Comparison of ENCODE assay signal across 9 cellular contexts in the genomic region with DNA sequence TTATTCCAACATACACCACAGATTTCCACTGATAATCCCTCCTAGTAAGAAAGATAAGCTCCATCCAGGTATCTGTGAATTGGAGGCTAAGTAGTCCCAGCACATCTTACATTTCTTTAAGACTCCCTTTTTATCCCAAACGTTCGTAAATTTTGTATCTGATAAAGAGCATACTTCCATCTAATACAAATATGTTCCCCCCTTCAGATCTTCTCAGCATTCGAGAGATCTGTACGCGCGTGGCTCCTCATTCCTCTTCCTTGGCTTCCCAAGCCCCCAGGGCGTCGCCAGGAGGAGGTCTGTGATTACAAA. TPM values are rescaled to one million over a fixed set of nuclear protein-coding genes. Genes with fewer than 3 reads are reported as not detected.
A peak's percentile ranks its signal among the peaks of the same experiment; 100 is the strongest.
DNase-seq lines count a peak whose midpoint lies in the region; ATAC-seq and TF ChIP-seq lines count a peak whose summit lies in the region.
"Had no signal": no experiment of that assay in that cellular context is flagged by ENCODE, and none has a peak within 500 bp of the region (broad histone marks: within the 10 kb centered on the region; RNA-seq: fewer than 3 reads in every experiment).

No MANE protein-coding gene starts in this region.

- H3K27ac Mint-ChIP-seq in T-helper 2 cell treated with Interferon-gamma antibody and Interleukin-4, amounts not matched to agents 5 μg/mL and 100 μg/mL, for 36 hours: no peak overlapping the region

- no peak overlapping the region for H3K9ac ChIP-seq in fibroblast of lung (ENCODE audit: insufficient read depth, low read length)
- H3K9ac ChIP-seq in skeletal muscle tissue (ENCODE audit: low read depth in 1 of 3, low read length in 3 of 3): no peak overlapping the region
- H3K9ac ChIP-seq: BLaER1 had no signal

- H3K79me2 ChIP-seq in fibroblast of lung (ENCODE audit: control insufficient read depth, insufficient read depth, low read length): no peaks in the 10 kb centered on the region

- H3K27ac ChIP-seq in SJSA1 (peak overlapping the region; percentile 83), fibroblast of lung (ENCODE audit: insufficient read depth, low read length) (no peak overlapping the region), skeletal muscle tissue (ENCODE audit: low read depth, low read length) (no peak overlapping the region)
- H3K27ac ChIP-seq: BLaER1 had no signal

- peaks cover 2% of the 10 kb centered on the region for H3K9me3 Mint-ChIP-seq in T-helper 2 cell treated with Interferon-gamma antibody and Interleukin-4, amounts not matched to agents 5 μg/mL and 100 μg/mL, for 36 hours

- peaks cover 30% of the 10 kb centered on the region for H3K4me1 Mint-ChIP-seq in T-helper 2 cell treated with Interferon-gamma antibody and Interleukin-4, amounts not matched to agents 5 μg/mL and 100 μg/mL, for 36 hours (ENCODE audit: low read depth)

- H2AFZ ChIP-seq in fibroblast of lung (ENCODE audit: low read length): no peak overlapping the region

- no peak for DNase-seq in T-helper 2 cell treated with Interferon-gamma antibody and Interleukin-4, amounts not matched to agents 5 μg/mL and 100 μg/mL, for 36 hours (ENCODE audit: low spot score)
- no peak for DNase-seq in T-helper 2 cell
- peak in 1 of 2 experiments; percentile 43 for DNase-seq in SJSA1 (ENCODE audit: low read depth in 1 of 2, low spot score in 2 of 2)
- no peak for DNase-seq in fibroblast of lung (ENCODE audit: low read depth in 2 of 2)
- no peak for DNase-seq in hippocampal formation (lab: John Stamatoyannopoulos, UW)
- DNase-seq in putamen (ENCODE audit: low spot score): no peak

- H3K36me3 ChIP-seq in SJSA1 (peaks cover 22% of the 10 kb centered on the region), fibroblast of lung (ENCODE audit: control insufficient read depth, insufficient read depth, low read length) (no peaks in the 10 kb centered on the region), skeletal muscle tissue (ENCODE audit: control insufficient read depth in 3 of 3, insufficient read depth in 3 of 3, low read length in 3 of 3) (no peaks in the 10 kb centered on the region)

- H3K4me3 Mint-ChIP-seq in T-helper 2 cell treated with Interferon-gamma antibody and Interleukin-4, amounts not matched to agents 5 μg/mL and 100 μg/mL, for 36 hours: peak overlapping the region; percentile 88

- no peak for ATAC-seq in GM18498 (IDR thresholded peaks at IDR 0.05; ENCODE audit: unreplicated experiment)

- H3K27me3 ChIP-seq in SJSA1 (replicated peaks) (no peaks in the 10 kb centered on the region), fibroblast of lung (ENCODE audit: control insufficient read depth, insufficient read depth, low read length) (peaks cover 67% of the 10 kb centered on the region), skeletal muscle tissue (ENCODE audit: control insufficient read depth in 3 of 3, insufficient read depth in 3 of 3, low read length in 3 of 3) (peaks cover 84 to 92% (median 89%) of the 10 kb centered on the region in 3 donors)

- peaks cover 94% of the 10 kb centered on the region for H3K27me3 Mint-ChIP-seq in T-helper 2 cell treated with Interferon-gamma antibody and Interleukin-4, amounts not matched to agents 5 μg/mL and 100 μg/mL, for 36 hours (ENCODE audit: low read depth)

- no peaks in the 10 kb centered on the region for H3K9me3 ChIP-seq in SJSA1 (replicated peaks)
- no peaks in the 10 kb centered on the region for H3K9me3 ChIP-seq in fibroblast of lung (ENCODE audit: control insufficient read depth, insufficient read depth, low read depth, low read length)
- no peaks in the 10 kb centered on the region for H3K9me3 ChIP-seq in skeletal muscle tissue (ENCODE audit: control insufficient read depth in 3 of 3, low read length in 3 of 3)

- peaks cover 17% of the 10 kb centered on the region for H3K4me1 ChIP-seq in SJSA1 (replicated peaks)
- no peaks in the 10 kb centered on the region for H3K4me1 ChIP-seq in fibroblast of lung (ENCODE audit: control insufficient read depth, extremely low read depth, insufficient read depth, low read length)
- H3K4me1 ChIP-seq in skeletal muscle tissue (ENCODE audit: control insufficient read depth in 3 of 3, insufficient read depth in 3 of 3, low read length in 3 of 3): peaks cover 13 to 19% (median 14%) of the 10 kb centered on the region in 3 donors

- no peak for TF ChIP-seq CTCF in fibroblast of lung (conservative IDR thresholded peaks at IDR 0.05 in 1 of 2, IDR thresholded peaks at IDR 0.05 in 1 of 2; ENCODE audit: low read depth in 1 of 2, low read length in 2 of 2)

- no peaks in the 10 kb centered on the region for H4K20me1 ChIP-seq in fibroblast of lung (ENCODE audit: control insufficient read depth, extremely low read depth, insufficient read depth, low read length)

- peak overlapping the region; percentile 75 for H3K4me3 ChIP-seq in SJSA1
- H3K4me3 ChIP-seq in fibroblast of lung (replicated peaks in 1 of 4; ENCODE audit: control extremely low read depth in 1 of 4, insufficient read depth in 1 of 4, low read depth in 3 of 4, low read length in 4 of 4): peak overlapping the region in 3 of 4 experiments; percentile 55 to 72 (median 55)
- H3K4me3 ChIP-seq in skeletal muscle tissue (ENCODE audit: low read length in 3 of 3): peak overlapping the region in 2 of 3 donors; percentile 52 to 55

- H3K36me3 Mint-ChIP-seq in T-helper 2 cell treated with Interferon-gamma antibody and Interleukin-4, amounts not matched to agents 5 μg/mL and 100 μg/mL, for 36 hours (ENCODE audit: low read depth): peaks cover 13% of the 10 kb centered on the region

- peak overlapping the region; percentile 87 for H3K4me2 ChIP-seq in fibroblast of lung (ENCODE audit: extremely low read depth, insufficient read depth, low read length)

RNA-seq across cellular contexts. Expression of a gene that starts 20.0 kb away (rescaled TPM):
- total RNA-seq in SJSA1 (2014; rRNA removed; shearing (Covaris generic)): 198 and 290 TPM in 2 replicates
- 10.8 and 19.2 TPM in 2 replicates for total RNA-seq in fibroblast of lung
- 23.5 and 25.3 TPM in 2 replicates for polyA plus RNA-seq in fibroblast of lung
- polyA plus RNA-seq in fibroblast of lung (2012): 39.9 and 45.5 TPM in 2 replicates
- polyA minus RNA-seq in fibroblast of lung (ENCODE audit: low replicate concordance): 4.9 and 13.2 TPM in 2 replicates
- not detected for total RNA-seq in skeletal muscle tissue

RNA-seq across cellular contexts. Expression of a gene that starts 20.4 kb away (rescaled TPM):
- total RNA-seq in SJSA1 (2014; rRNA removed; shearing (Covaris generic)): 2.6 and 7.5 TPM in 2 replicates
- 3.9 and 7.6 TPM in 2 replicates for total RNA-seq in fibroblast of lung
- 1.1 and 1.7 TPM in 2 replicates for polyA plus RNA-seq in fibroblast of lung
- polyA plus RNA-seq in fibroblast of lung (2012): 1.0 and 1.1 TPM in 2 replicates
- polyA minus RNA-seq in fibroblast of lung (ENCODE audit: low replicate concordance): not detected in 2 replicates
- 0.52 TPM for total RNA-seq in skeletal muscle tissue

RNA-seq across cellular contexts. Expression of a gene that starts 34.9 kb away (rescaled TPM):
- total RNA-seq in SJSA1 (2014; rRNA removed; shearing (Covaris generic)): 22.3 and 29.6 TPM in 2 replicates
- 29.0 and 44.9 TPM in 2 replicates for total RNA-seq in fibroblast of lung
- polyA plus RNA-seq in fibroblast of lung: 13.8 and 22.6 TPM in 2 replicates
- polyA plus RNA-seq in fibroblast of lung (2012): 10.8 and 18.3 TPM in 2 replicates
- polyA minus RNA-seq in fibroblast of lung (ENCODE audit: low replicate concordance): 6.2 and 14.0 TPM in 2 replicates
- not detected for total RNA-seq in skeletal muscle tissue

Comparison
In these comparisons a context has a peak if more than half of its experiments do, and no peak if none do; other contexts are left out.
1. RNA of a gene that starts 20.0 kb away (total RNA-seq): 198 to 290 TPM in SJSA1 and 10.8 to 19.2 TPM in fibroblast of lung; not detected in skeletal muscle tissue (single experiment); every median in the first group is over 10 times any median in the second.
2. RNA of a gene that starts 34.9 kb away (total RNA-seq): 29.0 to 44.9 TPM in fibroblast of lung and 22.3 to 29.6 TPM in SJSA1; not detected in skeletal muscle tissue (single experiment); every median in the first group is over 10 times any median in the second.
3. Peak in every context shown above with its lines, with median percentiles within 50 percentile points of each other: H3K4me3 ChIP-seq.